In genomic region chr11:95556342-95557151, GRCh38 we compare ENCODE assay signal across 8 cellular contexts.
A peak's percentile ranks its signal among the peaks of the same experiment; 100 is the strongest.
DNase-seq lines count a peak whose midpoint lies in the region; ATAC-seq and TF ChIP-seq lines count a peak whose summit lies in the region.

No MANE protein-coding gene starts in this region.

- peaks cover 4% of the 10 kb centered on the region for H3K4me1 ChIP-seq in ectodermal cell (ENCODE audit: control insufficient read depth, insufficient read depth, low read length)
- no peaks in the 10 kb centered on the region for H3K4me1 ChIP-seq in uterus

- H3K27me3 ChIP-seq in ectodermal cell (ENCODE audit: control insufficient read depth, insufficient read depth, low read length, poor library complexity, severe bottlenecking) (no peaks in the 10 kb centered on the region), uterus (no peaks in the 10 kb centered on the region)

- ATAC-seq in GM21423 (IDR thresholded peaks at IDR 0.05; ENCODE audit: unreplicated experiment) = peak; percentile 73
- ATAC-seq in HG03571 (IDR thresholded peaks at IDR 0.05; ENCODE audit: unreplicated experiment) = peak; percentile 65

- H3K4me3 ChIP-seq in ectodermal cell (ENCODE audit: insufficient read depth, low read depth, low read length) (no peak overlapping the region), uterus (no peak overlapping the region)

- no peaks in the 10 kb centered on the region for H3K36me3 ChIP-seq in ectodermal cell (ENCODE audit: control insufficient read depth, insufficient read depth, low read length)
- H3K36me3 ChIP-seq in uterus = no peaks in the 10 kb centered on the region

- H3K27ac ChIP-seq in ectodermal cell (ENCODE audit: insufficient read depth, low read depth, low read length, poor library complexity, severe bottlenecking) (peak overlapping the region; percentile 68), uterus (peak overlapping the region; percentile 84 to 89)

- POLR2A ChIA-PET in GM10248 (lab: Yijun Ruan, JAX) = no interaction called here

- H3K9me3 ChIP-seq in ectodermal cell (ENCODE audit: control insufficient read depth, low read length) (no peaks in the 10 kb centered on the region), uterus (no peaks in the 10 kb centered on the region)

- DNase-seq in GM10248 (ENCODE audit: extremely low spot score) (peak; percentile 26), uterus (peak in 1 of 2 donors; percentile 78), inferior parietal cortex (ENCODE audit: extremely low spot score) (no peak), HPDE6-E6E7 (ENCODE audit: extremely low spot score) (no peak), DMS79 treated with DMSO at 0.1 percent for 48 hours (lab: John Stamatoyannopoulos, UW) (no peak)

- WGBS in ectodermal cell, 2 experiments = 6 to 7% methylated on average over 5 of the region's 5 CpGs

- intact Hi-C loops in uterus (cut with DNase I; ENCODE audit: low total_unique reads) = no loop called here

- CTCF ChIA-PET in GM10248 (lab: Yijun Ruan, JAX) = interaction anchor here (0.9 to 1.9 kb wide), 3 partner anchors 11 to 149 kb away, joined by 3 to 10 read pairs (median 7); no protein-coding TSS in a partner anchor

- TF ChIP-seq POLR2A in uterus (IDR thresholded peaks at IDR 0.05) = no peak

- no peak for TF ChIP-seq CTCF in GM10248 (IDR thresholded peaks at IDR 0.05; ENCODE audit: control extremely low read depth, extremely low read depth, low read depth, missing control alignments)
- no peak for TF ChIP-seq CTCF in uterus (IDR thresholded peaks at IDR 0.05)
